ENCODE assay signal across 1 cellular context in the genomic region with DNA sequence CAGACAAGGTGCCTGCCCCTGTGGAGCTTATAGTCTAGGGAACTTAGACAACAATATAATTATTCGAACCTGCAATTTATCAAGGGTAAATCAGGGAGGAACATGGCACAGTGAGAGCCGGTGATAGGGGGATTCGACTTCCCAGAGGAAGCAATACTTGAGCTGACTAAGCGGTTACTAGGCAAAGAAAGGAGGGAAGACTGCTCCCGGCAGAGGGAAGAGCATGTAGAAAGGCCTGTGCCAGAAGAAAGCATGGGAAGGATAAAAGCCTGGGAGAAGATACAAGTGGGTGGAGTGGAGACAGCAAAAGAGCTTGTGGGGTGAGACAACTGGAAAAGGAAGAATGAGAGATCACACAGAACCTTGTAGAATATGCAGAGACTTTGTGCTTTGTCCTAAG.
TF ChIP-seq lines count a peak whose summit lies in the region.

No MANE protein-coding gene starts in this region.

TF ChIP-seq in IMR-90, 13 proteins besides CTCF, POLR2A, EP300 and RAD21 (continued from another document):
- TF ChIP-seq RFX5 (IDR thresholded peaks at IDR 0.05; ENCODE audit: low read depth, low read length): peak; percentile 69; the same call in 1 of the 2 replicates
